In the genomic region with DNA sequence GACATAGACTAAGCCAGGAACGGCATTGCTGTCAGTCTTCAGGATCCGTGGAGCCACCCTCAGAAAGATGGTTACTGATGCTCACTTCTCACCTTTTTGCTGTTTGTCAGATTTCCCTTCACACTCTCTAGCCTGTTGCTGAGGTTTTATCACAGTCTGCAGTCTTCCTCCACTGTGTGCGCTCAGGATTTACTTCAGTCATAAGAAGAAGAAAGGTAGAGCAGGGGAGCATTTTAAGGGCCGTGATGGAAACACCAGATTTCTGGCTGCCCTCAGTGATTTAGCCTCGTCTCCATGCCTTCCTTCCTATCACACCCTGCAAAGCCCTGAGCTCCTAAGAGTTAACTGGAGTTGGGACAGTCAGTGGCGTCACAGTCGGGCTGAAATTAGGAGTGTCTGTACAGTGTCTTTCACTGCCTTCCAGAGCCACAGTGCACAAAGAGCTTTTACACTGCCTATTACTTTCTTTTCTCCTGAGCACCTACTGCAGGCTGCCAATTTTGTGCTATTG, we compare ENCODE assay signal across 15 cellular contexts. TPM values are rescaled to one million over a fixed set of nuclear protein-coding genes. Genes with fewer than 3 reads are reported as not detected.
DNase-seq lines count a peak whose midpoint lies in the region; ATAC-seq and TF ChIP-seq lines count a peak whose summit lies in the region.
"Had no signal": no experiment of that assay in that cellular context is flagged by ENCODE, and none has a peak within 500 bp of the region (broad histone marks: within the 10 kb centered on the region; RNA-seq: fewer than 3 reads in every experiment).

No MANE protein-coding gene starts in this region.

- no peak overlapping the region for H3K27ac ChIP-seq in right atrium auricular region

- H3K27ac Mint-ChIP-seq in activated T-helper 17 cell treated with anti-CD3 and anti-CD28 coated beads, Interleukin-2, amount 50 U/mL, for 72 hours = peak overlapping the region; percentile 74
- H3K27ac Mint-ChIP-seq in stimulated activated naive CD8-positive, alpha-beta T cell treated with anti-CD3 and anti-CD28 coated beads, Interleukin-15, amount 100 ng/mL, for 72 hours = peak overlapping the region in 1 of 2 donors; percentile 54

- H3K27me3 ChIP-seq in right atrium auricular region = no peaks in the 10 kb centered on the region
- H3K27me3 ChIP-seq: tibial nerve had no signal

- no peak for TF ChIP-seq CTCF in right atrium auricular region (IDR thresholded peaks at IDR 0.05)

- H3K4me1 ChIP-seq in right atrium auricular region = peaks cover 0 to 9% of the 10 kb centered on the region in 2 donors
- H3K4me1 ChIP-seq: tibial nerve had no signal

- no peaks in the 10 kb centered on the region for H3K27me3 Mint-ChIP-seq in activated T-helper 17 cell treated with anti-CD3 and anti-CD28 coated beads, Interleukin-2, amount 50 U/mL, for 72 hours
- H3K27me3 Mint-ChIP-seq in stimulated activated naive CD8-positive, alpha-beta T cell treated with anti-CD3 and anti-CD28 coated beads, Interleukin-15, amount 100 ng/mL, for 72 hours = no peaks in the 10 kb centered on the region

- peaks cover 13% of the 10 kb centered on the region for H3K36me3 ChIP-seq in right atrium auricular region

- DNase-seq in activated T-cell treated with anti-CD3 and anti-CD28 coated beads, Interleukin-2, amount 50 U/mL, for 1 hour = peak; percentile 42
- DNase-seq in activated T-cell treated with anti-CD3 and anti-CD28 coated beads for 4 hours (no peak), right atrium auricular region (ENCODE audit: low spot score) (peak; percentile 47), NCI-H1436 treated with DMSO at 0.1 percent for 48 hours (lab: John Stamatoyannopoulos, UW) (no peak), C1 segment of cervical spinal cord (lab: John Stamatoyannopoulos, UW) (no peak), NCI-H146 (lab: John Stamatoyannopoulos, UW) (no peak)
- DNase-seq in stimulated activated naive CD8-positive, alpha-beta T cell treated with anti-CD3 and anti-CD28 coated beads, Interleukin-15, amount 100 ng/mL, for 72 hours = peak in 1 of 2 donors; percentile 8
- DNase-seq: NCI-H2081, NCI-H82, occipital lobe, SHP77 treated with DMSO at 0.1 percent for 48 hours had no signal

- peaks cover 78% of the 10 kb centered on the region for H3K4me1 Mint-ChIP-seq in activated T-helper 17 cell treated with anti-CD3 and anti-CD28 coated beads, Interleukin-2, amount 50 U/mL, for 72 hours
- H3K4me1 Mint-ChIP-seq in stimulated activated naive CD8-positive, alpha-beta T cell treated with anti-CD3 and anti-CD28 coated beads, Interleukin-15, amount 100 ng/mL, for 72 hours = peaks cover 97% of the 10 kb centered on the region

- no peak overlapping the region for H3K4me3 ChIP-seq in right atrium auricular region
- H3K4me3 ChIP-seq: lung, tibial nerve had no signal

- peak overlapping the region; percentile 81 for H3K4me3 Mint-ChIP-seq in activated T-helper 17 cell treated with anti-CD3 and anti-CD28 coated beads, Interleukin-2, amount 50 U/mL, for 72 hours
- peak overlapping the region; percentile 60 to 73 for H3K4me3 Mint-ChIP-seq in stimulated activated naive CD8-positive, alpha-beta T cell treated with anti-CD3 and anti-CD28 coated beads, Interleukin-15, amount 100 ng/mL, for 72 hours

- no peaks in the 10 kb centered on the region for H3K9me3 Mint-ChIP-seq in activated T-helper 17 cell treated with anti-CD3 and anti-CD28 coated beads, Interleukin-2, amount 50 U/mL, for 72 hours
- H3K9me3 Mint-ChIP-seq in stimulated activated naive CD8-positive, alpha-beta T cell treated with anti-CD3 and anti-CD28 coated beads, Interleukin-15, amount 100 ng/mL, for 72 hours = no peaks in the 10 kb centered on the region

- ATAC-seq in activated T-helper 17 cell treated with anti-CD3 and anti-CD28 coated beads, Interleukin-2, amount 50 U/mL, for 72 hours (replicated peaks) = peak; percentile 25
- peak; percentile 61 for ATAC-seq in stimulated activated naive CD8-positive, alpha-beta T cell treated with anti-CD3 and anti-CD28 coated beads, Interleukin-15, amount 100 ng/mL, for 72 hours

- no peaks in the 10 kb centered on the region for H3K9me3 ChIP-seq in right atrium auricular region
- H3K9me3 ChIP-seq: tibial nerve had no signal

- H3K36me3 Mint-ChIP-seq in activated T-helper 17 cell treated with anti-CD3 and anti-CD28 coated beads, Interleukin-2, amount 50 U/mL, for 72 hours (ENCODE audit: low read depth) = peaks cover 64% of the 10 kb centered on the region

RNA-seq across cellular contexts. Expression of a gene that starts 60.0 kb away (rescaled TPM):
- total RNA-seq in activated T-helper 17 cell treated with anti-CD3 and anti-CD28 coated beads, Interleukin-2, amount 50 U/mL, for 72 hours = 10 to 100 TPM; 92.4 to 95.1 TPM
- total RNA-seq in right atrium auricular region = 10 to 100 TPM in 1 of 2 donors, 1 to 10 TPM in 1; 7.6 to 13.3 TPM
- total RNA-seq: A673 had no signal

Comparison
In these comparisons a context has a peak if more than half of its experiments do, and no peak if none do; other contexts are left out.
1. DNase-seq: peak in activated T-cell treated with anti-CD3 and anti-CD28 coated beads, Interleukin-2, amount 50 U/mL, for 1 hour (single experiment) and right atrium auricular region (single experiment); none in activated T-cell treated with anti-CD3 and anti-CD28 coated beads for 4 hours (single experiment), NCI-H1436 treated with DMSO at 0.1 percent for 48 hours (single experiment), C1 segment of cervical spinal cord (0 of 14) and NCI-H146 (single experiment).
2. RNA of a gene that starts 60.0 kb away (total RNA-seq): 92.4 to 95.1 TPM in activated T-helper 17 cell treated with anti-CD3 and anti-CD28 coated beads, Interleukin-2, amount 50 U/mL, for 72 hours; 7.6 to 13.3 TPM in right atrium auricular region; every median in the first group is over 4 times any median in the second.